21 cellular contexts compared by ENCODE assay signal in the genomic region with DNA sequence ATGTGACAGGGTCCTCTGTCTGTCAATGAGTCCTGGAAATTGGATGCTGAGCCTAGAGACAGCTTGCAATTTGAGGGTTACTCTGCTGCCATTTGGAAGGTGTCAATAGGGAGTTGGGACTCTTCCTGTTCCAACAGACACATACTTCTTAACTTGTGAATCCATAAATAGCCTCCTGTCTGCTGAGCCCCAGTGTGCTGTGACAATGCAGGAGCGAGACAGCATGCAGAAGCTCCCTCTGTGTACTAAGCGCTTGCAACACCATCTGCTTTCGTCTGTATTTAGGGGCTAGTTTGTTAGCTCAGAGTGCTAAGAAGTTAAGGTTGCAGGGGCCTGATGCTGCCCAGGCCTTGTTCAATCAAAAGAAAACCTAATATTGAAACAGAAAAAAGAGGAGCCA. TPM values are rescaled to one million over a fixed set of nuclear protein-coding genes. Genes with fewer than 3 reads are reported as not detected.
"Had no signal": no experiment of that assay in that cellular context is flagged by ENCODE, and none has a peak within 500 bp of the region (broad histone marks: within the 10 kb centered on the region; RNA-seq: fewer than 3 reads in every experiment).

No MANE protein-coding gene starts in this region.

- H3K27ac ChIP-seq: foreskin keratinocyte, suprapubic skin, transverse colon, uterus had no signal

- H3K27me3 ChIP-seq: foreskin keratinocyte, suprapubic skin, transverse colon, uterus had no signal

- DNase-seq: activated CD4-positive, alpha-beta T cell treated with anti-CD3 and anti-CD28 coated beads, Interleukin-2, amount 50 U/mL, for 4 hours; foreskin keratinocyte; hypothalamus; kidney; mesenchymal stem cell; mucosa of descending colon; naive B cell; stimulated activated CD4-positive, alpha-beta T cell treated with anti-CD3 and anti-CD28 coated beads, Interleukin-15, amount 100 ng/mL, for 24 hours; stimulated activated CD4-positive, alpha-beta T cell treated with anti-CD3 and anti-CD28 coated beads, Interleukin-2, amount 100 ng/mL, for 48 hours; transverse colon; uterus had no signal

- H3K4me1 ChIP-seq: foreskin keratinocyte, suprapubic skin, transverse colon, uterus had no signal

- FAIRE-seq: kidney had no signal

- ATAC-seq: foreskin keratinocyte, mucosa of descending colon had no signal

- H3K36me3 ChIP-seq: suprapubic skin, transverse colon, uterus had no signal

- H3K9me3 ChIP-seq: mucosa of descending colon, suprapubic skin, transverse colon, uterus had no signal

- H3K4me3 ChIP-seq: dorsolateral prefrontal cortex, mucosa of descending colon, skin epidermis, suprapubic skin, transverse colon, uterus had no signal

RNA-seq across cellular contexts. Expression of gene GPR12, which starts 58.5 kb away (rescaled TPM):
- total RNA-seq: activated T-helper 1 cell treated with anti-CD3 and anti-CD28 coated beads, Interleukin-12 subunit alpha, Interleukin-12 subunit beta, Interleukin-2, Interleukin-4 antibody, amounts not matched to agents 30 ng/mL and 10 ng/mL and 1 ng/mL, durations not matched to agents 14 hours and 24 hours and 36 hours; epithelial cell of proximal tubule; fibroblast of lung; foreskin keratinocyte; kidney; liver; mucosa of descending colon; osteoblast; progenitor cell of endocrine pancreas; T-helper 2 cell treated with Interferon-gamma antibody and Interleukin-4, amounts not matched to agents 100 ng/mL and 5 ng/mL, for 36 hours; uterus had no signal
- polyA plus RNA-seq: fibroblast of lung, foreskin keratinocyte, liver had no signal
